16 cellular contexts compared by ENCODE assay signal in genomic region chr20:41865938-41866337, GRCh38.
A peak's percentile ranks its signal among the peaks of the same experiment; 100 is the strongest.
DNase-seq lines count a peak whose midpoint lies in the region; ATAC-seq and TF ChIP-seq lines count a peak whose summit lies in the region.
"Had no signal": no experiment of that assay in that cellular context is flagged by ENCODE, and none has a peak within 500 bp of the region (broad histone marks: within the 10 kb centered on the region; RNA-seq: fewer than 3 reads in every experiment).

No MANE protein-coding gene starts in this region.

- H3K27me3 Mint-ChIP-seq in stimulated activated memory B cell treated with anti-CD40 and anti-IgM and Interleukin-4, amounts not matched to agents 10 μg/mL and 1 μg/mL and 100 μg/mL, for 72 hours: no peaks in the 10 kb centered on the region

- H3K4me3 Mint-ChIP-seq in stimulated activated memory B cell treated with anti-CD40 and anti-IgM and Interleukin-4, amounts not matched to agents 10 μg/mL and 1 μg/mL and 100 μg/mL, for 72 hours: no peak overlapping the region
- H3K4me3 Mint-ChIP-seq: HFFc6 had no signal

- peaks cover 19% of the 10 kb centered on the region for H3K9me3 Mint-ChIP-seq in stimulated activated memory B cell treated with anti-CD40 and anti-IgM and Interleukin-4, amounts not matched to agents 10 μg/mL and 1 μg/mL and 100 μg/mL, for 72 hours

- H3K4me1 Mint-ChIP-seq in stimulated activated memory B cell treated with anti-CD40 and anti-IgM and Interleukin-4, amounts not matched to agents 10 μg/mL and 1 μg/mL and 100 μg/mL, for 72 hours: no peaks in the 10 kb centered on the region

- DNase-seq in NCI-H526 (lab: John Stamatoyannopoulos, UW): peak; percentile 15 to 37
- no peak for DNase-seq in NCI-H526 treated with DMSO at 0.1 percent for 48 hours (lab: John Stamatoyannopoulos, UW)
- DNase-seq in RWPE1 (ENCODE audit: low spot score): peak; percentile 17
- peak; percentile 78 for DNase-seq in epithelial cell of esophagus (ENCODE audit: low read depth)
- peak; percentile 55 for DNase-seq in islet precursor cell
- no peak for DNase-seq in SIG-M5 treated with dmso at 0.1 percent for 504 hours (lab: John Stamatoyannopoulos, UW; ENCODE audit: unreplicated experiment)
- DNase-seq: 8988T, AML-193, DMS53, GF-D8, GOT3, HCEC 1CT, HFFc6 had no signal

- no peak overlapping the region for H3K27ac ChIP-seq in RWPE1
- H3K27ac ChIP-seq: BLaER1 had no signal

- CTCF ChIA-PET in RWPE1 (lab: Yijun Ruan, JAX): no interaction called here

- H3K36me3 Mint-ChIP-seq in stimulated activated memory B cell treated with anti-CD40 and anti-IgM and Interleukin-4, amounts not matched to agents 10 μg/mL and 1 μg/mL and 100 μg/mL, for 72 hours: no peaks in the 10 kb centered on the region

- POLR2A ChIA-PET in RWPE1 (lab: Yijun Ruan, JAX; ENCODE audit: low non-redundant PET): no interaction called here

- ATAC-seq in stimulated activated memory B cell treated with anti-CD40 and anti-IgM and Interleukin-4, amounts not matched to agents 10 μg/mL and 1 μg/mL and 100 μg/mL, for 72 hours: no peak
- no peak for ATAC-seq in HG03135 (IDR thresholded peaks at IDR 0.05; ENCODE audit: unreplicated experiment)

- TF ChIP-seq CTCF in RWPE1 (conservative IDR thresholded peaks at IDR 0.05; ENCODE audit: low read depth) (no peak), epithelial cell of esophagus (IDR thresholded peaks at IDR 0.05; ENCODE audit: insufficient read depth, low read depth, low read length, missing control alignments) (no peak)

- no peak overlapping the region for H3K27ac Mint-ChIP-seq in stimulated activated memory B cell treated with anti-CD40 and anti-IgM and Interleukin-4, amounts not matched to agents 10 μg/mL and 1 μg/mL and 100 μg/mL, for 72 hours
- H3K27ac Mint-ChIP-seq: HFFc6 had no signal

- no peak overlapping the region for H3K4me3 ChIP-seq in epithelial cell of esophagus (ENCODE audit: low read length)
- H3K4me3 ChIP-seq: BLaER1 had no signal

Comparison
In these comparisons a context has a peak if more than half of its experiments do, and no peak if none do; other contexts are left out.
1. DNase-seq: peak in NCI-H526 (2 of 2), RWPE1 (single experiment), epithelial cell of esophagus (single experiment) and islet precursor cell (single experiment); none in NCI-H526 treated with DMSO at 0.1 percent for 48 hours (single experiment) and SIG-M5 treated with dmso at 0.1 percent for 504 hours (single experiment).